ENCODE assay signal across 10 cellular contexts in genomic region chr6:89596056-89596455, GRCh38. TPM values are rescaled to one million over a fixed set of nuclear protein-coding genes. Genes with fewer than 3 reads are reported as not detected.
DNase-seq lines count a peak whose midpoint lies in the region; ATAC-seq and FAIRE-seq lines count a peak whose summit lies in the region.
"Had no signal": no experiment of that assay in that cellular context is flagged by ENCODE, and none has a peak within 500 bp of the region (broad histone marks: within the 10 kb centered on the region; RNA-seq: fewer than 3 reads in every experiment).

No MANE protein-coding gene starts in this region.

- peak; percentile 92 for ATAC-seq in GM18909 (IDR thresholded peaks at IDR 0.05; ENCODE audit: poor library complexity, unreplicated experiment)
- peak; percentile 93 for ATAC-seq in HG02870 (IDR thresholded peaks at IDR 0.05; ENCODE audit: unreplicated experiment)

- FAIRE-seq in frontal cortex (lab: Jason Lieb, UNC) = no peak
- FAIRE-seq: endothelial cell of umbilical vein had no signal

- peak; percentile 28 for DNase-seq in CD1c-positive myeloid dendritic cell (ENCODE audit: extremely low spot score)
- DNase-seq in NOMO-1 treated with dmso at 0.1 percent for 144 hours (lab: John Stamatoyannopoulos, UW; ENCODE audit: unreplicated experiment) = peak; percentile 28
- no peak for DNase-seq in ureter (ENCODE audit: low spot score)
- DNase-seq in frontal cortex (ENCODE audit: low spot score in 2 of 2) = no peak
- no peak for DNase-seq in NCI-H2196 treated with DMSO at 0.1 percent for 48 hours (lab: John Stamatoyannopoulos, UW; ENCODE audit: unreplicated experiment)
- no peak for DNase-seq in midbrain (lab: John Stamatoyannopoulos, UW)
- DNase-seq: NCI-H774 had no signal

RNA-seq across cellular contexts. Expression of gene LYRM2, which starts 42.5 kb away (rescaled TPM):
- 57.1 TPM for total RNA-seq in ureter
- 24.1 TPM for total RNA-seq in frontal cortex

Comparison
In these comparisons a context has a peak if more than half of its experiments do, and no peak if none do; other contexts are left out.
1. DNase-seq: peak in CD1c-positive myeloid dendritic cell (single experiment) and NOMO-1 treated with dmso at 0.1 percent for 144 hours (single experiment); none in ureter (single experiment), frontal cortex (0 of 2), NCI-H2196 treated with DMSO at 0.1 percent for 48 hours (single experiment) and midbrain (single experiment).